20 cellular contexts compared by ENCODE assay signal in genomic region chr5:6399978-6400910, GRCh38. TPM values are rescaled to one million over a fixed set of nuclear protein-coding genes. Genes with fewer than 3 reads are reported as not detected.
A peak's percentile ranks its signal among the peaks of the same experiment; 100 is the strongest.
DNase-seq lines count a peak whose midpoint lies in the region; FAIRE-seq and TF ChIP-seq lines count a peak whose summit lies in the region.
"Had no signal": no experiment of that assay in that cellular context is flagged by ENCODE, and none has a peak within 500 bp of the region (broad histone marks: within the 10 kb centered on the region; RNA-seq: fewer than 3 reads in every experiment).

No MANE protein-coding gene starts in this region.

- peaks cover 23% of the 10 kb centered on the region for H3F3A ChIP-seq in MM.1S (ENCODE audit: insufficient read depth, low read length)

- no peak overlapping the region for H4K5ac ChIP-seq in H1 (ENCODE audit: insufficient read length, low read depth, low read length)

- no peak overlapping the region for H3K4me2 ChIP-seq in H1 (ENCODE audit: insufficient read depth in 1 of 2, low read depth in 2 of 2, low read length in 2 of 2)
- H3K4me2 ChIP-seq in MM.1S (ENCODE audit: low read depth, low read length): no peak overlapping the region
- H3K4me2 ChIP-seq: BLaER1 treated with 17β-estradiol and CSF1 and Interleukin-3, amounts not matched to agents 10 nM and 100 nM had no signal

- no peak overlapping the region for H2BK15ac ChIP-seq in H1 (ENCODE audit: low read length)

- H2BK20ac ChIP-seq in H1 (ENCODE audit: low read length): no peak overlapping the region

- no peak for TF ChIP-seq EP300 in H1 (IDR thresholded peaks at IDR 0.05; ENCODE audit: borderline replicate concordance in 1 of 2, low read depth in 2 of 2, low read length in 2 of 2)

- H2AFZ ChIP-seq in H1 (ENCODE audit: low read length) (no peak overlapping the region), MM.1S (ENCODE audit: low read length) (no peak overlapping the region)

- no peak overlapping the region for H3K4ac ChIP-seq in H1 (replicated peaks; ENCODE audit: insufficient read length, low read depth, low read length)

- H3K14ac ChIP-seq in H1 (ENCODE audit: insufficient read length): no peak overlapping the region

- H3K9ac ChIP-seq in H1 (replicated peaks in 1 of 4; ENCODE audit: extremely low read depth in 1 of 4, low read depth in 3 of 4, low read length in 3 of 4) (no peak overlapping the region; a peak in 1 of 7 replicates), MM.1S (ENCODE audit: low read length) (no peak overlapping the region), kidney (ENCODE audit: low read length in 2 of 2) (no peak overlapping the region)
- H3K9ac ChIP-seq: BLaER1 treated with 17β-estradiol and CSF1 and Interleukin-3, amounts not matched to agents 10 nM and 100 nM had no signal

- DNase-seq in GM03348 (ENCODE audit: low spot score) (peak; percentile 42), MG63 (peak; percentile 49), H1 (ENCODE audit: low read depth in 1 of 2, low spot score in 2 of 2) (no peak), myocyte (ENCODE audit: low read depth) (peak; percentile 18), MM.1S (no peak), kidney (no peak), small intestine (no peak), NCI-H1436 (lab: John Stamatoyannopoulos, UW) (no peak)
- DNase-seq: activated CD4-positive, alpha-beta T cell treated with anti-CD3 and anti-CD28 coated beads for 4 hours; activated T-cell treated with anti-CD3 and anti-CD28 coated beads, Interleukin-2, amount 50 U/mL, for 4 hours; DMS79 treated with DMSO at 0.1 percent for 48 hours; Karpas-422; kidney glomerular epithelial cell; NCI-H1930; NCI-H69; retina; stimulated activated CD4-positive, alpha-beta T cell treated with anti-CD3 and anti-CD28 coated beads, Interleukin-4, amount 100 ng/mL, for 24 hours; T-helper 17 cell; uterus had no signal

- H3K79me1 ChIP-seq in H1 (ENCODE audit: low read depth, low read length): no peaks in the 10 kb centered on the region

- H4K91ac ChIP-seq in H1 (replicated peaks; ENCODE audit: insufficient read length, low read length): peak overlapping the region; percentile 71

- H3K79me2 ChIP-seq in H1 (ENCODE audit: control insufficient read depth in 1 of 2, insufficient read depth in 2 of 2, low read length in 2 of 2): no peaks in the 10 kb centered on the region
- H3K79me2 ChIP-seq in MM.1S (ENCODE audit: low read length): no peaks in the 10 kb centered on the region

- H3K18ac ChIP-seq in H1 (ENCODE audit: extremely low read depth, low read length): no peak overlapping the region

- TF ChIP-seq POLR2A in H1 (IDR thresholded peaks at IDR 0.05; ENCODE audit: control extremely low read depth in 1 of 2, low read depth in 2 of 2, low read length in 2 of 2): no peak

- POLR2A ChIA-PET in H1 (lab: Charles Lee; ENCODE audit: partially characterized antibody): no interaction called here

- H2BK120ac ChIP-seq in H1 (replicated peaks; ENCODE audit: low read depth, low read length): no peak overlapping the region

- H3K23me2 ChIP-seq in H1 (ENCODE audit: low read depth, low read length): no peaks in the 10 kb centered on the region; the same call in 1 of the 2 replicates

- FAIRE-seq in H1 (lab: Jason Lieb, UNC) (no peak), kidney (lab: Jason Lieb, UNC) (no peak), small intestine (lab: Jason Lieb, UNC) (no peak)

- no peak overlapping the region for H2BK5ac ChIP-seq in H1 (ENCODE audit: low read depth, low read length)

- H3K23ac ChIP-seq in H1 (ENCODE audit: insufficient read length): no peak overlapping the region

- TF ChIP-seq CTCF in H1 (IDR thresholded peaks at IDR 0.05; ENCODE audit: control extremely low read depth in 1 of 3, insufficient read depth in 1 of 3, low read depth in 1 of 3, low read length in 3 of 3) (no peak), MM.1S (IDR thresholded peaks at IDR 0.05; ENCODE audit: low read length) (no peak), kidney (IDR thresholded peaks at IDR 0.05; ENCODE audit: borderline replicate concordance, extremely low read depth, insufficient read depth) (no peak)

- H3K27me3 ChIP-seq in MG63: peaks cover 17% of the 10 kb centered on the region
- no peaks in the 10 kb centered on the region for H3K27me3 ChIP-seq in H1 (replicated peaks in 1 of 4; ENCODE audit: control insufficient read depth in 3 of 4, extremely low read depth in 1 of 4, insufficient read depth in 3 of 4, low read length in 3 of 4)
- H3K27me3 ChIP-seq in MM.1S (replicated peaks; ENCODE audit: insufficient read depth, low read length): no peaks in the 10 kb centered on the region
- H3K27me3 ChIP-seq in small intestine (ENCODE audit: control insufficient read depth in 2 of 2, insufficient read depth in 2 of 2, low read length in 2 of 2): no peaks in the 10 kb centered on the region
- H3K27me3 ChIP-seq: BLaER1 treated with 17β-estradiol and CSF1 and Interleukin-3, amounts not matched to agents 10 nM and 100 nM; uterus had no signal

- H3K9me2 ChIP-seq in MM.1S (replicated peaks; ENCODE audit: insufficient read depth, low read length): no peaks in the 10 kb centered on the region

- no peaks in the 10 kb centered on the region for H4K20me1 ChIP-seq in H1 (replicated peaks in 1 of 2; ENCODE audit: control insufficient read depth in 1 of 2, insufficient read depth in 2 of 2, low read length in 2 of 2)
- H4K20me1 ChIP-seq in MM.1S (ENCODE audit: insufficient read depth, low read length): no peaks in the 10 kb centered on the region
- H4K20me1 ChIP-seq: BLaER1 treated with 17β-estradiol and CSF1 and Interleukin-3, amounts not matched to agents 10 nM and 100 nM had no signal

- WGBS in H1 (ENCODE audit: extremely low coverage in 1 of 2, insufficient coverage in 1 of 2, insufficient read length in 1 of 2, insufficient replicate concordance in 2 of 2, low coverage in 1 of 2, low lambda C conversion rate in 2 of 2, missing lambda C conversion rate in 1 of 2), 2 experiments: 88% methylated on average over 12 of the region's 13 CpGs; no CpG with 5 or more reads in 1 of the 2 experiments
- WGBS in small intestine, 3 donors: 75 to 77% (median 77%) methylated on average over 13 of the region's 13 CpGs

- H3K9me3 ChIP-seq in MG63: no peaks in the 10 kb centered on the region
- peaks cover 0 to 4% of the 10 kb centered on the region in 2 experiments; a peak in 1 of 4 replicates for H3K9me3 ChIP-seq in H1 (ENCODE audit: insufficient read depth in 2 of 2, low read depth in 1 of 2, low read length in 1 of 2)
- no peaks in the 10 kb centered on the region for H3K9me3 ChIP-seq in MM.1S (replicated peaks; ENCODE audit: insufficient read depth, low read length)
- H3K9me3 ChIP-seq in kidney (ENCODE audit: control insufficient read depth in 1 of 2, low read length in 2 of 2): no peaks in the 10 kb centered on the region
- no peaks in the 10 kb centered on the region for H3K9me3 ChIP-seq in small intestine (ENCODE audit: control insufficient read depth, low read depth)
- H3K9me3 ChIP-seq: BLaER1 treated with 17β-estradiol and CSF1 and Interleukin-3, amounts not matched to agents 10 nM and 100 nM; uterus had no signal

- no peak overlapping the region for H2BK12ac ChIP-seq in H1 (ENCODE audit: low read depth, low read length)

- H3K36me3 ChIP-seq in MG63 (no peaks in the 10 kb centered on the region), H1 (ENCODE audit: control insufficient read depth in 2 of 4, insufficient read depth in 4 of 4, low read length in 3 of 4) (no peaks in the 10 kb centered on the region), MM.1S (replicated peaks; ENCODE audit: insufficient read depth, low read length) (no peaks in the 10 kb centered on the region), kidney (ENCODE audit: control insufficient read depth in 1 of 2, insufficient read depth in 2 of 2, low read length in 2 of 2) (no peaks in the 10 kb centered on the region), small intestine (ENCODE audit: control insufficient read depth in 2 of 2, insufficient read depth in 2 of 2, low read length in 2 of 2) (no peaks in the 10 kb centered on the region)
- H3K36me3 ChIP-seq: BLaER1 treated with 17β-estradiol and CSF1 and Interleukin-3, amounts not matched to agents 10 nM and 100 nM; uterus had no signal

- no peak overlapping the region; the same call in 1 of the 2 replicates for H4K8ac ChIP-seq in H1 (ENCODE audit: extremely low read depth, insufficient read depth, low read length)

- H3K4me1 ChIP-seq in H1 (replicated peaks in 1 of 4; ENCODE audit: control insufficient read depth in 3 of 4, insufficient read depth in 4 of 4, low read length in 3 of 4): no peaks in the 10 kb centered on the region
- H3K4me1 ChIP-seq in MM.1S (ENCODE audit: low read length): peaks cover 36% of the 10 kb centered on the region
- H3K4me1 ChIP-seq in kidney (ENCODE audit: control insufficient read depth in 1 of 2, insufficient read depth in 1 of 2, low read depth in 1 of 2, low read length in 2 of 2): no peaks in the 10 kb centered on the region
- no peaks in the 10 kb centered on the region for H3K4me1 ChIP-seq in small intestine (ENCODE audit: control insufficient read depth in 2 of 2, insufficient read depth in 1 of 2, low read depth in 1 of 2, low read length in 1 of 2)
- H3K4me1 ChIP-seq: BLaER1 treated with 17β-estradiol and CSF1 and Interleukin-3, amounts not matched to agents 10 nM and 100 nM; uterus had no signal

- H3K27ac ChIP-seq in H1 (ENCODE audit: low read depth, low read length) (no peak overlapping the region), MM.1S (ENCODE audit: low read length) (no peak overlapping the region), kidney (ENCODE audit: low read depth in 2 of 2, low read length in 2 of 2) (no peak overlapping the region), small intestine (ENCODE audit: low read depth in 1 of 2, low read length in 1 of 2) (no peak overlapping the region)
- H3K27ac ChIP-seq: BLaER1 treated with 17β-estradiol and CSF1 and Interleukin-3, amounts not matched to agents 10 nM and 100 nM; uterus had no signal

- H3K4me3 ChIP-seq in MG63 (no peak overlapping the region), H1 (ENCODE audit: extremely low read depth in 1 of 4, insufficient read depth in 2 of 4, low read depth in 3 of 4, low read length in 4 of 4) (no peak overlapping the region), MM.1S (ENCODE audit: low read length) (no peak overlapping the region), kidney (ENCODE audit: low read length in 2 of 2) (no peak overlapping the region), small intestine (ENCODE audit: low read depth in 1 of 2, low read length in 2 of 2) (no peak overlapping the region)
- H3K4me3 ChIP-seq: BLaER1 treated with 17β-estradiol and CSF1 and Interleukin-3, amounts not matched to agents 10 nM and 100 nM; uterus had no signal

- CTCF ChIA-PET in H1 (lab: Charles Lee; ENCODE audit: partially characterized antibody): no interaction called here

- no peak overlapping the region for H3K56ac ChIP-seq in H1 (replicated peaks; ENCODE audit: insufficient read length, low read depth, low read length)

- intact Hi-C loops in kidney (cut with DNase I): no loop called here

- no peak for TF ChIP-seq RAD21 in H1 (IDR thresholded peaks at IDR 0.05 in 1 of 2, conservative IDR thresholded peaks at IDR 0.05 in 1 of 2; ENCODE audit: low read depth in 2 of 2, low read length in 2 of 2)

- no peak overlapping the region for H2AK5ac ChIP-seq in H1 (ENCODE audit: low read depth, low read length)

RNA-seq across cellular contexts. Expression of gene MED10, which starts 21.9 kb away (rescaled TPM):
- total RNA-seq in MG63 (2014; rRNA removed; shearing (Covaris generic); ENCODE audit: low replicate concordance): 97.9 and 127 TPM in 2 replicates
- total RNA-seq in H1 (2021; fragmentation: NEBNext Ultra II Directional; extraction: Animal tissue kit (Norgen Biotek cat#: 25700)): 20.1 and 22.0 TPM in 2 replicates
- polyA plus RNA-seq in H1 (2011; rRNA removed): 23.2 and 28.3 TPM in 2 replicates
- polyA plus RNA-seq in H1 (2011; cell fraction: cytosol; rRNA removed): 31.6 TPM
- polyA plus RNA-seq in H1 (2011; cell fraction: nucleus; rRNA removed): 14.9 TPM
- 20.7 to 22.9 TPM (median 21.2 TPM) in 4 replicates for polyA plus RNA-seq in H1 (2012, experiment 1 of 2)
- polyA plus RNA-seq in H1 (2012, experiment 2 of 2): 17.4 TPM
- polyA plus RNA-seq in H1 (2013, experiment 1 of 2): 20.8 TPM
- 18.7 TPM for polyA plus RNA-seq in H1 (2013, experiment 2 of 2)
- polyA minus RNA-seq in H1 (2011; rRNA and poly(A)+ RNA removed): 2.9 and 3.3 TPM in 2 replicates
- 8.4 TPM for polyA minus RNA-seq in H1 (2011; cell fraction: cytosol; rRNA and poly(A)+ RNA removed)
- polyA minus RNA-seq in H1 (2011; cell fraction: nucleus; rRNA and poly(A)+ RNA removed): 14.7 TPM
- total RNA-seq in myocyte: 13.3 and 15.9 TPM in 2 replicates
- polyA plus RNA-seq in myocyte (2012): 50.7 TPM
- 32.3 TPM for total RNA-seq in kidney
- polyA plus RNA-seq in kidney (ENCODE audit: insufficient read depth, low read depth, low replicate concordance): 25.9 TPM
- 10 to 100 TPM; 37.6 to 43.8 (median 42.3) TPM for polyA plus RNA-seq in small intestine

RNA-seq across cellular contexts. Expression of gene UBE2QL1, which starts 48.4 kb away (rescaled TPM):
- not detected in 2 replicates for total RNA-seq in MG63 (2014; rRNA removed; shearing (Covaris generic); ENCODE audit: low replicate concordance)
- total RNA-seq in H1 (2021; fragmentation: NEBNext Ultra II Directional; extraction: Animal tissue kit (Norgen Biotek cat#: 25700)): 0.43 and 0.44 TPM in 2 replicates
- polyA plus RNA-seq in H1 (2011; rRNA removed): 0.65 and 0.72 TPM in 2 replicates
- 0.72 TPM for polyA plus RNA-seq in H1 (2011; cell fraction: cytosol; rRNA removed)
- polyA plus RNA-seq in H1 (2011; cell fraction: nucleus; rRNA removed): 0.78 TPM
- 0.43 to 0.56 TPM (median 0.51 TPM) in 4 replicates for polyA plus RNA-seq in H1 (2012, experiment 1 of 2)
- polyA plus RNA-seq in H1 (2012, experiment 2 of 2): 0.34 TPM
- 0.22 TPM for polyA plus RNA-seq in H1 (2013, experiment 1 of 2)
- polyA plus RNA-seq in H1 (2013, experiment 2 of 2): 0.18 TPM
- polyA minus RNA-seq in H1 (2011; rRNA and poly(A)+ RNA removed): 0.46 and 0.66 TPM in 2 replicates
- 0.22 TPM for polyA minus RNA-seq in H1 (2011; cell fraction: cytosol; rRNA and poly(A)+ RNA removed)
- polyA minus RNA-seq in H1 (2011; cell fraction: nucleus; rRNA and poly(A)+ RNA removed): 0.40 TPM
- total RNA-seq in myocyte: 0.08 TPM in 1 of 2 replicates, not detected in the other
- polyA plus RNA-seq in myocyte (2012): not detected
- total RNA-seq in kidney: 0.31 TPM
- polyA plus RNA-seq in kidney (ENCODE audit: insufficient read depth, low read depth, low replicate concordance): 4.8 TPM
- under 1 TPM in 2 of 3 donors, not detected in 1; 0.27 to 0.45 TPM for polyA plus RNA-seq in small intestine
- total RNA-seq: activated T-cell treated with anti-CD3 and anti-CD28 coated beads, Interleukin-2, amount 50 U/mL, for 4 hours had no signal

Comparison
In these comparisons a context has a peak if more than half of its experiments do, and no peak if none do; other contexts are left out.
1. DNase-seq: peak in GM03348 (single experiment), MG63 (single experiment) and myocyte (single experiment); none in H1 (0 of 2), MM.1S (single experiment), kidney (single experiment), small intestine (single experiment) and NCI-H1436 (single experiment).